27 cellular contexts compared by ENCODE assay signal in the genomic region with DNA sequence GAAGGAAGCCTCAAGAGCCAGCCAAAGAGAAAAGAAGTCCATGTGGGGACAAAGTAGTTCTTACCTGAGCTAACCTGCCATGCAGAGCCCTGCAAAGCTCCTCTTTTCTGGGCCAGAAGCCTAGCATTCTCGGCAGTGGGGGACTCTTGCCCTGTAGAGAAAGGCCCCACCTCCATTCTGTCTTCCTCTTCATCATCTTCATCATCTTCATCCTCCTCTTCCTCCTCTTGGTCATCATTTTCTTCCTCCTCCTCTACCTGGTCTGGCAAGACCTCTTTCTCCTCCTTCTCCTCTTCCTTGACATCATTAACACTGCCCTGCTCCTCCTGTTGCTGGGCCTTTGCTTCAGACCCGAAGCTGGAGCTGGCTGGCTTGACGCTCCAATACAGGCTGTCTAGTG.
"Had no signal": no experiment of that assay in that cellular context is flagged by ENCODE, and none has a peak within 500 bp of the region (broad histone marks: within the 10 kb centered on the region; RNA-seq: fewer than 3 reads in every experiment).

No MANE protein-coding gene starts in this region.

- H3K4me1 ChIP-seq: stomach, suprapubic skin, testis, thyroid gland, tibial artery, tibial nerve, transverse colon, upper lobe of left lung, upper lobe of right lung, uterus, vagina had no signal

- H3K27me3 ChIP-seq: stomach, suprapubic skin, testis, thyroid gland, tibial artery, tibial nerve, transverse colon, upper lobe of left lung, upper lobe of right lung, uterus, vagina had no signal

- H3K36me3 ChIP-seq: transverse colon, uterus had no signal

- ATAC-seq: stimulated activated effector memory CD8-positive, alpha-beta T cell treated with anti-CD3 and anti-CD28 coated beads, Interleukin-12 subunit alpha, Interleukin-12 subunit beta, amount 100 ng/mL, for 72 hours; stimulated activated memory B cell treated with anti-CD40 and anti-IgM and Interleukin-4, amounts not matched to agents 10 μg/mL and 1 μg/mL and 100 μg/mL, for 72 hours; stimulated activated naive B cell treated with anti-CD40 and anti-IgM and Interleukin-4, amounts not matched to agents 10 μg/mL and 1 μg/mL and 100 μg/mL, for 72 hours; stimulated activated naive CD8-positive, alpha-beta T cell treated with anti-CD3 and anti-CD28 coated beads, Interleukin-15, amount 100 ng/mL, for 72 hours; stimulated activated naive CD8-positive, alpha-beta T cell treated with anti-CD3 and anti-CD28 coated beads, Interleukin-15, Interleukin-2, amounts not matched to agents 100 U/mL and 50 U/mL, for 24 hours; upper lobe of right lung had no signal

- FAIRE-seq: urothelium cell line had no signal

- H3K27ac ChIP-seq: stomach, suprapubic skin, testis, thoracic aorta, thyroid gland, tibial artery, tibial nerve, transverse colon, upper lobe of left lung, upper lobe of right lung, uterus, vagina had no signal

- H3K4me3 ChIP-seq: stomach, suprapubic skin, testis, thoracic aorta, thyroid gland, tibial artery, tibial nerve, transverse colon, upper lobe of left lung, upper lobe of right lung, uterus, vagina had no signal

- H3K9me3 ChIP-seq: stomach, suprapubic skin, testis, thoracic aorta, thyroid gland, tibial artery, tibial nerve, transverse colon, upper lobe of left lung, upper lobe of right lung, uterus, vagina had no signal

- DNase-seq: stimulated activated CD4-positive, alpha-beta T cell treated with anti-CD3 and anti-CD28 coated beads, Interleukin-2, amount 100 ng/mL, for 24 hours; stimulated activated CD4-positive, alpha-beta T cell treated with anti-CD3 and anti-CD28 coated beads, Interleukin-2, amount 100 ng/mL, for 48 hours; stimulated activated CD4-positive, alpha-beta T cell treated with anti-CD3 and anti-CD28 coated beads, Interleukin-4, amount 100 ng/mL, for 1 hour; stimulated activated CD4-positive, alpha-beta T cell treated with anti-CD3 and anti-CD28 coated beads, Interleukin-4, amount 100 ng/mL, for 24 hours; stimulated activated CD4-positive, alpha-beta T cell treated with anti-CD3 and anti-CD28 coated beads, Interleukin-4, amount 100 ng/mL, for 4 hours; stimulated activated CD8-positive, alpha-beta memory T cell treated with anti-CD3 and anti-CD28 coated beads, Interleukin-4, amount 100 ng/mL, for 48 hours; stimulated activated naive B cell treated with anti-CD40 and anti-IgM and Interleukin-4, amounts not matched to agents 10 μg/mL and 1 μg/mL and 100 μg/mL, for 72 hours; stimulated activated naive CD4-positive, alpha-beta T cell; stimulated activated naive CD4-positive, alpha-beta T cell treated with Interleukin-2 at 50 U/mL for 16 hours; stimulated activated naive CD8-positive, alpha-beta T cell treated with anti-CD3 and anti-CD28 coated beads, Interleukin-15, amount 100 ng/mL, for 72 hours; stimulated activated naive CD8-positive, alpha-beta T cell treated with anti-CD3 and anti-CD28 coated beads, Interleukin-15, Interleukin-2, amounts not matched to agents 100 U/mL and 50 U/mL, for 24 hours; stomach; testis; thyroid gland; tibial artery; transverse colon; trophoblast cell; upper lobe of left lung; upper lobe of right lung; uterus had no signal
